In the genomic region with DNA sequence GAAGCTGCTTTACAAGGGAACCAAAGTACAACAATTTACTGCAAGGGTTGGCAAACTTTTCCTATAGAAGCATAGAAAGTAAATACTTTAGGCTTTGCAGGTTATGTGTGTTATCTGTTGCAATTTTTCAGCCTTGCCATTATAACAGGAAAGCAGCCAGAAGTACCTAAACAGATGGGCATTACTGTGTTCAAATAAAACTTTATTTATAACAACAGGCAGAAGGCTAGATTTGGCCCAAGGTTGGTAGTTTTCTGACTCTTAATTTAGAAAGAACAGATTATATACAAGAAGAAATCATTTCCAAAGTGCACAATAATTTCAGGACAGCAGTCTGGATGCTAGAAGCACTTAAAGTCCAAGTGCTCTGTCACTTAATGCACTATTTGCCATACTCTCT, we compare ENCODE assay signal across 22 cellular contexts.
A peak's percentile ranks its signal among the peaks of the same experiment; 100 is the strongest.
DNase-seq lines count a peak whose midpoint lies in the region; ATAC-seq, FAIRE-seq and TF ChIP-seq lines count a peak whose summit lies in the region.
"Had no signal": no experiment of that assay in that cellular context is flagged by ENCODE, and none has a peak within 500 bp of the region (broad histone marks: within the 10 kb centered on the region; RNA-seq: fewer than 3 reads in every experiment).

No MANE protein-coding gene starts in this region.

- no peaks in the 10 kb centered on the region for H3K36me3 ChIP-seq in K562 (ENCODE audit: control insufficient read depth, insufficient read depth, low read length)
- no peaks in the 10 kb centered on the region for H3K36me3 ChIP-seq in testis (ENCODE audit: low read depth, missing control alignments)
- H3K36me3 ChIP-seq: BLaER1 treated with 17β-estradiol and CSF1 and Interleukin-3, amounts not matched to agents 10 nM and 100 nM had no signal

- no peak for TF ChIP-seq EP300 in K562 (IDR thresholded peaks at IDR 0.05; ENCODE audit: low read length)

- no peak for TF ChIP-seq POLR2A in K562 (conservative IDR thresholded peaks at IDR 0.05)
- no peak for TF ChIP-seq POLR2A in testis (IDR thresholded peaks at IDR 0.05)

- H3K79me2 ChIP-seq in K562 (ENCODE audit: control insufficient read depth, insufficient read depth, low read length), result no peaks in the 10 kb centered on the region

- ATAC-seq in K562, result no peak
- ATAC-seq: A549; CD8-positive, alpha-beta T cell had no signal

- no peak overlapping the region for H3K4me3 ChIP-seq in K562
- no peak overlapping the region for H3K4me3 ChIP-seq in testis
- H3K4me3 ChIP-seq: A549; BLaER1 treated with 17β-estradiol and CSF1 and Interleukin-3, amounts not matched to agents 10 nM and 100 nM had no signal

- in situ Hi-C loops in K562 (cut with MboI), result no loop called here

- POLR2A ChIA-PET in K562 (lab: Yijun Ruan, JAX), result no interaction called here

- no peaks in the 10 kb centered on the region for H3K9me1 ChIP-seq in K562 (ENCODE audit: control insufficient read depth, insufficient read depth, low read length)

- H3K27ac ChIP-seq in K562 (ENCODE audit: extremely low read depth, low read depth, low read length) (no peak overlapping the region), testis (no peak overlapping the region)
- H3K27ac ChIP-seq: 22Rv1; A549; BLaER1 treated with 17β-estradiol and CSF1 and Interleukin-3, amounts not matched to agents 10 nM and 100 nM; C4-2B had no signal

- no peak for TF ChIP-seq CTCF in K562 (IDR thresholded peaks at IDR 0.05 in 2 of 3, conservative IDR thresholded peaks at IDR 0.05 in 1 of 3; ENCODE audit: insufficient read depth in 2 of 3, low read depth in 1 of 3, low read length in 3 of 3)
- TF ChIP-seq CTCF in testis (IDR thresholded peaks at IDR 0.05), result no peak

- H3K4me2 ChIP-seq in K562 (ENCODE audit: insufficient read depth, low read length), result no peak overlapping the region
- H3K4me2 ChIP-seq: A549; BLaER1 treated with 17β-estradiol and CSF1 and Interleukin-3, amounts not matched to agents 10 nM and 100 nM had no signal

- no peak overlapping the region for H3K9ac ChIP-seq in K562 (ENCODE audit: insufficient read depth in 1 of 2, low read depth in 2 of 2, low read length in 2 of 2)
- H3K9ac ChIP-seq: BLaER1 treated with 17β-estradiol and CSF1 and Interleukin-3, amounts not matched to agents 10 nM and 100 nM had no signal

- no peaks in the 10 kb centered on the region for H3K4me1 ChIP-seq in K562 (replicated peaks in 1 of 2; ENCODE audit: control insufficient read depth in 2 of 2, insufficient read depth in 2 of 2, low read length in 2 of 2)
- no peaks in the 10 kb centered on the region for H3K4me1 ChIP-seq in testis
- H3K4me1 ChIP-seq: A549; BLaER1 treated with 17β-estradiol and CSF1 and Interleukin-3, amounts not matched to agents 10 nM and 100 nM; Caco-2 had no signal

- no peak for TF ChIP-seq RAD21 in K562 (CRISPR knock-in tag; conservative IDR thresholded peaks at IDR 0.05 in 1 of 2, IDR thresholded peaks at IDR 0.05 in 1 of 2)

- CTCF ChIA-PET in K562 (lab: Yijun Ruan, JAX; ENCODE audit: low intra/inter-chr PET ratio), result no interaction called here

- no peak overlapping the region for H2AFZ ChIP-seq in K562 (ENCODE audit: low read depth, low read length)

- DNase-seq in NCI-H1694 (lab: John Stamatoyannopoulos, UW) (peak; percentile 3), NCI-H1694 treated with DMSO at 0.1 percent for 48 hours (lab: John Stamatoyannopoulos, UW) (no peak), K562 (ENCODE audit: extremely low read depth in 1 of 4, low spot score in 3 of 4) (no peak), SHP77 (lab: John Stamatoyannopoulos, UW) (no peak), testis (no peak)
- DNase-seq: AML-193; Caco-2; Calu3; CD4-positive, alpha-beta T cell; CD8-positive, alpha-beta T cell; DMS153; DMS79; DND-41; EL; GDM1 had no signal

- no peaks in the 10 kb centered on the region for H4K20me1 ChIP-seq in K562 (replicated peaks; ENCODE audit: control insufficient read depth, insufficient read depth, low read length)
- H4K20me1 ChIP-seq: BLaER1 treated with 17β-estradiol and CSF1 and Interleukin-3, amounts not matched to agents 10 nM and 100 nM had no signal

- H3K27me3 ChIP-seq in K562 (ENCODE audit: control insufficient read depth in 2 of 2, insufficient read depth in 2 of 2, low read length in 2 of 2), result no peaks in the 10 kb centered on the region
- H3K27me3 ChIP-seq in testis, result no peaks in the 10 kb centered on the region
- H3K27me3 ChIP-seq: BLaER1 treated with 17β-estradiol and CSF1 and Interleukin-3, amounts not matched to agents 10 nM and 100 nM had no signal

- intact Hi-C loops in K562 (cut with micrococcal nuclease) (no loop called here), testis (cut with DNase I; ENCODE audit: low total_unique reads) (no loop called here)

- no peak for FAIRE-seq in K562 (lab: Jason Lieb, UNC)
- FAIRE-seq: A549, D721Med, GM12891, GM19239 had no signal

- H3K9me3 ChIP-seq in K562 (replicated peaks; ENCODE audit: control insufficient read depth, insufficient read depth, low read depth, low read length) (no peaks in the 10 kb centered on the region), testis (no peaks in the 10 kb centered on the region)
- H3K9me3 ChIP-seq: A549; BLaER1 treated with 17β-estradiol and CSF1 and Interleukin-3, amounts not matched to agents 10 nM and 100 nM; Caco-2 had no signal

- no TSS peak for BruUV-seq in K562 (replicated peaks; lab: Mats Ljungman, UMichigan)

TF ChIP-seq in K562, 482 proteins besides CTCF, POLR2A, EP300 and RAD21:
- TF ChIP-seq TAF15 (IDR thresholded peaks at IDR 0.05; ENCODE audit: low read depth, low read length), result no peak
- TF ChIP-seq, protein P1, sequence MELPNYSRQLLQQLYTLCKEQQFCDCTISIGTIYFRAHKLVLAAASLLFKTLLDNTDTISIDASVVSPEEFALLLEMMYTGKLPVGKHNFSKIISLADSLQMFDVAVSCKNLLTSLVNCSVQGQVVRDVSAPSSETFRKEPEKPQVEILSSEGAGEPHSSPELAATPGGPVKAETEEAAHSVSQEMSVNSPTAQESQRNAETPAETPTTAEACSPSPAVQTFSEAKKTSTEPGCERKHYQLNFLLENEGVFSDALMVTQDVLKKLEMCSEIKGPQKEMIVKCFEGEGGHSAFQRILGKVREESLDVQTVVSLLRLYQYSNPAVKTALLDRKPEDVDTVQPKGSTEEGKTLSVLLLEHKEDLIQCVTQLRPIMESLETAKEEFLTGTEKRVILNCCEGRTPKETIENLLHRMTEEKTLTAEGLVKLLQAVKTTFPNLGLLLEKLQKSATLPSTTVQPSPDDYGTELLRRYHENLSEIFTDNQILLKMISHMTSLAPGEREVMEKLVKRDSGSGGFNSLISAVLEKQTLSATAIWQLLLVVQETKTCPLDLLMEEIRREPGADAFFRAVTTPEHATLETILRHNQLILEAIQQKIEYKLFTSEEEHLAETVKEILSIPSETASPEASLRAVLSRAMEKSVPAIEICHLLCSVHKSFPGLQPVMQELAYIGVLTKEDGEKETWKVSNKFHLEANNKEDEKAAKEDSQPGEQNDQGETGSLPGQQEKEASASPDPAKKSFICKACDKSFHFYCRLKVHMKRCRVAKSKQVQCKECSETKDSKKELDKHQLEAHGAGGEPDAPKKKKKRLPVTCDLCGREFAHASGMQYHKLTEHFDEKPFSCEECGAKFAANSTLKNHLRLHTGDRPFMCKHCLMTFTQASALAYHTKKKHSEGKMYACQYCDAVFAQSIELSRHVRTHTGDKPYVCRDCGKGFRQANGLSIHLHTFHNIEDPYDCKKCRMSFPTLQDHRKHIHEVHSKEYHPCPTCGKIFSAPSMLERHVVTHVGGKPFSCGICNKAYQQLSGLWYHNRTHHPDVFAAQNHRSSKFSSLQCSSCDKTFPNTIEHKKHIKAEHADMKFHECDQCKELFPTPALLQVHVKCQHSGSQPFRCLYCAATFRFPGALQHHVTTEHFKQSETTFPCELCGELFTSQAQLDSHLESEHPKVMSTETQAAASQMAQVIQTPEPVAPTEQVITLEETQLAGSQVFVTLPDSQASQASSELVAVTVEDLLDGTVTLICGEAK (IDR thresholded peaks at IDR 0.05), result peak; percentile 73
- TF ChIP-seq, protein P1 (CRISPR knock-in tag; IDR thresholded peaks at IDR 0.05), result peak; percentile 74
- no peak for TF ChIP-seq NCOA4 (IDR thresholded peaks at IDR 0.05; ENCODE audit: partially characterized antibody)
